In genomic region chr2:209380278-209380677, GRCh38 we compare ENCODE assay signal across 10 cellular contexts.
DNase-seq lines count a peak whose midpoint lies in the region; ATAC-seq lines count a peak whose summit lies in the region.
"Had no signal": no experiment of that assay in that cellular context is flagged by ENCODE, and none has a peak within 500 bp of the region (broad histone marks: within the 10 kb centered on the region; RNA-seq: fewer than 3 reads in every experiment).

No MANE protein-coding gene starts in this region.

- H3K4me3 Mint-ChIP-seq in memory B cell, result no peak overlapping the region
- H3K4me3 Mint-ChIP-seq: neural crest cell; stimulated activated naive CD8-positive, alpha-beta T cell treated with anti-CD3 and anti-CD28 coated beads, Interleukin-15, Interleukin-2, amounts not matched to agents 100 ng/mL and 50 ng/mL, for 24 hours had no signal

- peaks cover 1% of the 10 kb centered on the region for H3K36me3 Mint-ChIP-seq in memory B cell

- H3K9me3 Mint-ChIP-seq in memory B cell, result peaks cover 8% of the 10 kb centered on the region

- no peaks in the 10 kb centered on the region for H3K4me1 Mint-ChIP-seq in memory B cell
- H3K4me1 Mint-ChIP-seq: neural crest cell had no signal

- peak; percentile 100 for ATAC-seq in GM19328 (IDR thresholded peaks at IDR 0.05; ENCODE audit: unreplicated experiment)
- ATAC-seq in HG02970 (IDR thresholded peaks at IDR 0.05; ENCODE audit: low FRiP score, unreplicated experiment), result peak; percentile 98
- peak; percentile 77 for ATAC-seq in memory B cell (ENCODE audit: low read depth)

- DNase-seq in NCI-H2081 (lab: John Stamatoyannopoulos, UW) (peak; percentile 36 to 86), memory B cell (ENCODE audit: low spot score in 2 of 2) (no peak), NCI-H2227 (lab: John Stamatoyannopoulos, UW; ENCODE audit: unreplicated experiment) (no peak), NCI-H345 (lab: John Stamatoyannopoulos, UW) (no peak), Kasumi-1 (lab: John Stamatoyannopoulos, UW) (no peak)
- DNase-seq: HCEC 1CT had no signal

- peaks cover 8% of the 10 kb centered on the region for H3K27me3 Mint-ChIP-seq in memory B cell

- no peak overlapping the region for H3K27ac Mint-ChIP-seq in memory B cell
- H3K27ac Mint-ChIP-seq: stimulated activated naive CD8-positive, alpha-beta T cell treated with anti-CD3 and anti-CD28 coated beads, Interleukin-15, Interleukin-2, amounts not matched to agents 100 ng/mL and 50 ng/mL, for 24 hours had no signal

Comparison
In these comparisons a context has a peak if more than half of its experiments do, and no peak if none do; other contexts are left out.
1. DNase-seq: peak in NCI-H2081 (2 of 2); none in memory B cell (0 of 2), NCI-H2227 (single experiment), NCI-H345 (single experiment) and Kasumi-1 (0 of 2).
2. Peak in every context shown above with its lines, with median percentiles within 50 percentile points of each other: ATAC-seq.